ENCODE assay signal across 1 cellular context in genomic region chr17:54864636-54865420, GRCh38.
A peak's percentile ranks its signal among the peaks of the same experiment; 100 is the strongest.
TF ChIP-seq lines count a peak whose summit lies in the region.

No MANE protein-coding gene starts in this region.

TF ChIP-seq in K562, 482 proteins besides CTCF, POLR2A, EP300 and RAD21 (continued from another document):
- no peak for TF ChIP-seq E2F5 (CRISPR knock-in tag; IDR thresholded peaks at IDR 0.05)
- no peak for TF ChIP-seq GTF2B (IDR thresholded peaks at IDR 0.05; ENCODE audit: extremely low read depth, insufficient read length)
- no peak for TF ChIP-seq PBX2 (CRISPR knock-in tag; IDR thresholded peaks at IDR 0.05; ENCODE audit: low read depth)
- TF ChIP-seq PBX2 (tag; conservative IDR thresholded peaks at IDR 0.05; ENCODE audit: low read depth), result 0 out of 2 replicates have a peak, but pooled peaks have one; percentile 25
- no peak for TF ChIP-seq ZNF133 (CRISPR knock-in tag; IDR thresholded peaks at IDR 0.05)
- TF ChIP-seq ZNF395 (CRISPR knock-in tag; IDR thresholded peaks at IDR 0.05), result no peak
- peak; percentile 67 for TF ChIP-seq SMARCA4 (IDR thresholded peaks at IDR 0.05)
- no peak for TF ChIP-seq CHD1 (IDR thresholded peaks at IDR 0.05; ENCODE audit: low read length)
- no peak for TF ChIP-seq EHMT2 (IDR thresholded peaks at IDR 0.05)
- no peak for TF ChIP-seq SMAD4 (CRISPR knock-in tag; conservative IDR thresholded peaks at IDR 0.05)
- 0 out of 2 replicates have a peak, but pooled peaks have one; percentile 8 for TF ChIP-seq CBFA2T2 (conservative IDR thresholded peaks at IDR 0.05)
- TF ChIP-seq ADNP (tag; IDR thresholded peaks at IDR 0.05), result no peak
- TF ChIP-seq ARID1B (IDR thresholded peaks at IDR 0.05), result peak; percentile 71
- no peak for TF ChIP-seq NFYB (IDR thresholded peaks at IDR 0.05; ENCODE audit: extremely low read depth, insufficient read length)
- TF ChIP-seq ZFP91 (CRISPR knock-in tag; IDR thresholded peaks at IDR 0.05), result no peak
- no peak for TF ChIP-seq MLX (CRISPR knock-in tag; conservative IDR thresholded peaks at IDR 0.05)
- peak; percentile 82 for TF ChIP-seq JUND (IDR thresholded peaks at IDR 0.05; ENCODE audit: borderline replicate concordance, low read depth, low read length)
- TF ChIP-seq JUND (tag; IDR thresholded peaks at IDR 0.05; ENCODE audit: borderline replicate concordance, low read depth, low read length), result no peak; the same call in 2 of the 3 replicates
- TF ChIP-seq THRA (IDR thresholded peaks at IDR 0.05), result no peak
- TF ChIP-seq BRF1 (IDR thresholded peaks at IDR 0.05; ENCODE audit: borderline replicate concordance, extremely low read depth, insufficient read length), result no peak
- TF ChIP-seq SMARCE1 (IDR thresholded peaks at IDR 0.05), result peak; percentile 59; the same call in 1 of the 2 replicates
- peak; percentile 64 for TF ChIP-seq NFE2 (IDR thresholded peaks at IDR 0.05; ENCODE audit: low read depth)
- no peak for TF ChIP-seq SMARCA5 (IDR thresholded peaks at IDR 0.05)
- TF ChIP-seq FOSL1 (tag; conservative IDR thresholded peaks at IDR 0.05), result peak; percentile 43; the same call in 1 of the 2 replicates
- TF ChIP-seq PKNOX1 (IDR thresholded peaks at IDR 0.05), result peak; percentile 79
- no peak for TF ChIP-seq GATAD2A (IDR thresholded peaks at IDR 0.05)
- no peak for TF ChIP-seq PREB (CRISPR knock-in tag; IDR thresholded peaks at IDR 0.05)
- peak; percentile 64 for TF ChIP-seq CBFA2T3 (IDR thresholded peaks at IDR 0.05)
- TF ChIP-seq KDM2B (CRISPR knock-in tag; IDR thresholded peaks at IDR 0.05), result no peak
- no peak; the same call in 1 of the 2 replicates for TF ChIP-seq C11orf30 (IDR thresholded peaks at IDR 0.05; ENCODE audit: low read depth)
- no peak for TF ChIP-seq TAF15 (IDR thresholded peaks at IDR 0.05; ENCODE audit: low read depth, low read length)
- no peak for TF ChIP-seq PYGO2 (tag; IDR thresholded peaks at IDR 0.05)
- no peak for TF ChIP-seq SRSF3 (IDR thresholded peaks at IDR 0.05; ENCODE audit: insufficient read depth, low read length)
- no peak for TF ChIP-seq SNAPC5 (CRISPR knock-in tag; IDR thresholded peaks at IDR 0.05)
- no peak for TF ChIP-seq HCFC1 (IDR thresholded peaks at IDR 0.05; ENCODE audit: low read depth, low read length)
- no peak for TF ChIP-seq CREB1 (IDR thresholded peaks at IDR 0.05)
- TF ChIP-seq CREB1 (CRISPR knock-in tag; IDR thresholded peaks at IDR 0.05), result no peak
- TF ChIP-seq ZNF518B (CRISPR knock-in tag; IDR thresholded peaks at IDR 0.05), result no peak
- TF ChIP-seq ZFPM2 (CRISPR knock-in tag; IDR thresholded peaks at IDR 0.05), result no peak
- TF ChIP-seq ZNF239 (CRISPR knock-in tag; IDR thresholded peaks at IDR 0.05), result no peak
- TF ChIP-seq DPF2 (IDR thresholded peaks at IDR 0.05), result peak; percentile 74
- no peak for TF ChIP-seq ZNF146 (CRISPR knock-in tag; IDR thresholded peaks at IDR 0.05; ENCODE audit: unreplicated experiment)
- TF ChIP-seq NONO (IDR thresholded peaks at IDR 0.05; ENCODE audit: low read depth in 2 of 2, low read length in 1 of 2), result no peak
- peak; percentile 15; the same call in 1 of the 2 replicates for TF ChIP-seq TAL1 (IDR thresholded peaks at IDR 0.05)
- peak; percentile 64 for TF ChIP-seq MEIS2 (IDR thresholded peaks at IDR 0.05; ENCODE audit: partially characterized antibody)
- TF ChIP-seq ZNF282 (CRISPR knock-in tag; IDR thresholded peaks at IDR 0.05), result no peak
